8 cellular contexts compared by ENCODE assay signal in the genomic region with DNA sequence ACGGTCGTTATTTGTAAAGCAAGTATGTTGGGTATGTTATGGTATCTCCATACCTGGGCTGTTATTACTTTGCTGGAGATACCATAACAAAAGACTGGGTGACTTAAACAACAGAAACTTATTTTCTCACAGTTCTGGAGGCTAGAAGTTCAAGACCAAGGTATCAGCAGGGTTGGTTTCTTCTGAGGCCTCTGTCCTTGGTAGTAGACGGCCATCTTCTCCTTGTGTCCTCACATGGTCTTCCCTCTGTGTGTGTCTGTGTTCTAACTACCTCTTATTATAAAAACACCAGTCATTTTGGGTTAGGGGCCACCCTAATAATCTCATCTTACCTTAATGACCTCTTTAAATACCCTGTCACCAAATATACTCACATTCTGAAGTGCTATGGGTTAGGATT.
"Had no signal": no experiment of that assay in that cellular context is flagged by ENCODE, and none has a peak within 500 bp of the region (broad histone marks: within the 10 kb centered on the region; RNA-seq: fewer than 3 reads in every experiment).

No MANE protein-coding gene starts in this region.

- DNase-seq: GM23248, GOT3, H7, H9, HCEC 1CT, HFFc6 had no signal

- H2AFZ ChIP-seq: GM23248 had no signal

- H3K4me1 ChIP-seq: HAP-1 had no signal

- ATAC-seq: HCT116 had no signal

- H3K27ac ChIP-seq: GM23248 had no signal

- H3K9me3 Mint-ChIP-seq: H9, HFFc6 had no signal

- H3K27ac Mint-ChIP-seq: H9, HFFc6 had no signal

- H3K36me3 ChIP-seq: HAP-1 had no signal

- H3K9ac ChIP-seq: GM23248 had no signal

- H3K4me3 Mint-ChIP-seq: H9, HFFc6 had no signal

- H3K9me3 ChIP-seq: HAP-1 had no signal

- H3K4me3 ChIP-seq: GM23248, HAP-1 had no signal
